1 cellular context compared by ENCODE assay signal in genomic region chr1:61187380-61188086, GRCh38.
TF ChIP-seq lines count a peak whose summit lies in the region.

No MANE protein-coding gene starts in this region.

TF ChIP-seq in WTC11, 78 proteins besides CTCF, POLR2A, EP300 and RAD21 (continued from another document):
- no peak for TF ChIP-seq ZNF532 (CRISPR knock-in tag; IDR thresholded peaks at IDR 0.05; ENCODE audit: borderline replicate concordance)
